17 cellular contexts compared by ENCODE assay signal in the genomic region with DNA sequence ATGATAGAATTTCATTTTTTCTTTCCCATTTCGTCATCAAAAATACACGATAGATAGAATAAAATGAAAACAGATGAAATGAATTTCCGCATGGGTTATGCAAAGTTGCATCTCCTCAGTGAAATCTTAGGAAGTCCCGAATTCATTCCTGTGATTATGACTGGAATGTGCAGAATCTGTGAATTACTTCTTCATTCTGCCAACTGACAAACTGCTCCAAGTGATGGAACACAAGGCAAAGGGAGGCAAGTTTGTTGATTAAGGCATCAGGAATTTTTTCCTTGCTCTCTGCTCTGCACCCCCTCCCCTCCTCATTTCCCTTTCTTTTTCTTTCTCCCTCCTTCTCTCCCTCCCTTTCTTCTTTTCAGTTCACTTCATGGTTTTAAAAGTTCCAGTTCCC. TPM values are rescaled to one million over a fixed set of nuclear protein-coding genes. Genes with fewer than 3 reads are reported as not detected.
A peak's percentile ranks its signal among the peaks of the same experiment; 100 is the strongest.
DNase-seq lines count a peak whose midpoint lies in the region; ATAC-seq, FAIRE-seq and TF ChIP-seq lines count a peak whose summit lies in the region.
"Had no signal": no experiment of that assay in that cellular context is flagged by ENCODE, and none has a peak within 500 bp of the region (broad histone marks: within the 10 kb centered on the region; RNA-seq: fewer than 3 reads in every experiment).

No MANE protein-coding gene starts in this region.

- H3K4me3 Mint-ChIP-seq in HFFc6 (peak overlapping the region; percentile 48), astrocyte (ENCODE audit: unreplicated experiment) (no peak overlapping the region)
- H3K4me3 Mint-ChIP-seq in CD8-positive, alpha-beta memory T cell = no peak overlapping the region
- H3K4me3 Mint-ChIP-seq: natural killer cell treated with Interleukin-12 subunit alpha and Interleukin-12 subunit beta and Interleukin-15 and Interleukin-18, amount 100 ng/mL, for 72 hours had no signal

- H2AFZ ChIP-seq in astrocyte (ENCODE audit: low read depth, low read length) = no peak overlapping the region

- TF ChIP-seq CTCF in A673 (conservative IDR thresholded peaks at IDR 0.05; ENCODE audit: low read depth, low read length) (no peak), HFFc6 (IDR thresholded peaks at IDR 0.05) (no peak), astrocyte (IDR thresholded peaks at IDR 0.05; ENCODE audit: insufficient read depth, low read depth, low read length) (no peak)

- no peak overlapping the region for H3K4me3 ChIP-seq in A673 (ENCODE audit: low read depth, low read length, poor library complexity, severe bottlenecking)
- no peak overlapping the region for H3K4me3 ChIP-seq in astrocyte (ENCODE audit: insufficient read depth, low read depth, low read length)
- no peak overlapping the region for H3K4me3 ChIP-seq in CD8-positive, alpha-beta memory T cell (ENCODE audit: low read length)
- H3K4me3 ChIP-seq: adrenal gland, coronary artery, right atrium auricular region, SJCRH30 had no signal

- H3K9me3 Mint-ChIP-seq in HFFc6 = no peaks in the 10 kb centered on the region; the same call in 1 of the 2 replicates
- H3K9me3 Mint-ChIP-seq in astrocyte (ENCODE audit: unreplicated experiment) = peaks cover 5% of the 10 kb centered on the region
- peaks cover 0 to 5% (median 4%) of the 10 kb centered on the region in 5 donors for H3K9me3 Mint-ChIP-seq in CD8-positive, alpha-beta memory T cell

- H3K27me3 ChIP-seq in A673 (replicated peaks; ENCODE audit: insufficient read depth, low read depth, low read length, poor library complexity) = no peaks in the 10 kb centered on the region
- H3K27me3 ChIP-seq in astrocyte (ENCODE audit: insufficient read depth, low read length) = no peaks in the 10 kb centered on the region
- no peaks in the 10 kb centered on the region for H3K27me3 ChIP-seq in CD8-positive, alpha-beta memory T cell (ENCODE audit: insufficient read depth, low read length, poor library complexity, severe bottlenecking)
- H3K27me3 ChIP-seq: adrenal gland, right atrium auricular region, SJCRH30 had no signal

- DNase-seq in A673 (ENCODE audit: low spot score) = peak; percentile 14
- peak; percentile 26 for DNase-seq in HFFc6
- DNase-seq in astrocyte (ENCODE audit: low read depth) = peak; percentile 70
- DNase-seq in iPS-NIHi7 (ENCODE audit: extremely low spot score) = peak; percentile 6
- no peak for DNase-seq in CD8-positive, alpha-beta memory T cell
- no peak for DNase-seq in head of caudate nucleus
- DNase-seq: activated CD4-positive, alpha-beta T cell treated with anti-CD3 and anti-CD28 coated beads, Interleukin-2, amount 50 U/mL, for 1 hour; adrenal gland; erythroblast; NCI-H1417 treated with DMSO at 0.1 percent for 48 hours; NCI-H446 treated with DMSO at 0.1 percent for 48 hours; SJCRH30 had no signal

- no TSS peak for BruUV-seq in A673 (replicated peaks; lab: Mats Ljungman, UMichigan)

- intact Hi-C loops in A673 (cut with micrococcal nuclease; ENCODE audit: unreplicated experiment) (loop anchor here (10.0 kb wide), 2 partner anchors 61 to 189 kb away; no protein-coding TSS in a partner anchor), head of caudate nucleus (cut with DNase I) (no loop called here)

- ATAC-seq in GM19328 (IDR thresholded peaks at IDR 0.05; ENCODE audit: unreplicated experiment) = no peak
- no peak for ATAC-seq in GM18498 (IDR thresholded peaks at IDR 0.05; ENCODE audit: unreplicated experiment)
- ATAC-seq: natural killer cell treated with Interleukin-12 subunit alpha and Interleukin-12 subunit beta and Interleukin-15 and Interleukin-18, amount 100 ng/mL, for 72 hours had no signal

- H3K4me1 Mint-ChIP-seq in HFFc6 (ENCODE audit: low read depth) = peaks cover 38% of the 10 kb centered on the region
- H3K4me1 Mint-ChIP-seq in astrocyte (ENCODE audit: low read depth, unreplicated experiment) = peaks cover 15% of the 10 kb centered on the region
- H3K4me1 Mint-ChIP-seq in CD8-positive, alpha-beta memory T cell = peaks cover 0 to 6% (median 0%) of the 10 kb centered on the region in 3 donors

- CTCF ChIA-PET in A673 (lab: Charles Lee) = no interaction called here
- CTCF ChIA-PET in CD8-positive, alpha-beta memory T cell (lab: Charles Lee) = no interaction called here

- H3K79me2 ChIP-seq in astrocyte (ENCODE audit: insufficient read depth, low read length) = no peaks in the 10 kb centered on the region

- H3K9me3 ChIP-seq in A673 (ENCODE audit: low read depth, low read length, poor library complexity, severe bottlenecking) = no peaks in the 10 kb centered on the region
- no peaks in the 10 kb centered on the region for H3K9me3 ChIP-seq in astrocyte (ENCODE audit: insufficient read depth, low read depth, low read length)
- H3K9me3 ChIP-seq in CD8-positive, alpha-beta memory T cell (ENCODE audit: low read length) = no peaks in the 10 kb centered on the region
- H3K9me3 ChIP-seq: adrenal gland, right atrium auricular region, SJCRH30 had no signal

- H3K27ac Mint-ChIP-seq in HFFc6 = peak overlapping the region; percentile 51
- peak overlapping the region; percentile 76 for H3K27ac Mint-ChIP-seq in astrocyte (ENCODE audit: unreplicated experiment)
- no peak overlapping the region for H3K27ac Mint-ChIP-seq in CD8-positive, alpha-beta memory T cell

- peak; percentile 58 for FAIRE-seq in astrocyte (lab: Jason Lieb, UNC)

- H3K36me3 ChIP-seq in A673 (ENCODE audit: insufficient read depth, low read length, poor library complexity, severe bottlenecking) (no peaks in the 10 kb centered on the region), astrocyte (ENCODE audit: insufficient read depth, low read length) (no peaks in the 10 kb centered on the region)
- no peaks in the 10 kb centered on the region for H3K36me3 ChIP-seq in CD8-positive, alpha-beta memory T cell (ENCODE audit: insufficient read depth, low read length)
- H3K36me3 ChIP-seq: adrenal gland, right atrium auricular region, SJCRH30 had no signal

- POLR2A ChIA-PET in A673 (lab: Charles Lee; ENCODE audit: low non-redundant PET) = no interaction called here
- POLR2A ChIA-PET in CD8-positive, alpha-beta memory T cell (lab: Charles Lee) = no interaction called here

- no peaks in the 10 kb centered on the region for H4K20me1 ChIP-seq in astrocyte (ENCODE audit: insufficient read depth, low read length)

- H3K4me1 ChIP-seq in A673 (ENCODE audit: insufficient read depth, low read length, poor library complexity, severe bottlenecking) (peaks cover 19% of the 10 kb centered on the region), astrocyte (ENCODE audit: insufficient read depth, low read length) (peaks cover 10% of the 10 kb centered on the region)
- no peaks in the 10 kb centered on the region for H3K4me1 ChIP-seq in CD8-positive, alpha-beta memory T cell (ENCODE audit: insufficient read depth, low read length)
- H3K4me1 ChIP-seq: adrenal gland, right atrium auricular region had no signal

- no peak overlapping the region for H3K27ac ChIP-seq in A673 (ENCODE audit: low read depth, low read length, poor library complexity, severe bottlenecking)
- no peak overlapping the region for H3K27ac ChIP-seq in astrocyte (ENCODE audit: low read depth, low read length)
- H3K27ac ChIP-seq in CD8-positive, alpha-beta memory T cell (ENCODE audit: low read depth, low read length) = no peak overlapping the region
- H3K27ac ChIP-seq: adrenal gland, coronary artery, right atrium auricular region, SJCRH30 had no signal

- H3K27me3 Mint-ChIP-seq in HFFc6 (ENCODE audit: insufficient read depth) = no peaks in the 10 kb centered on the region
- no peaks in the 10 kb centered on the region for H3K27me3 Mint-ChIP-seq in astrocyte (ENCODE audit: low read depth, unreplicated experiment)
- no peaks in the 10 kb centered on the region for H3K27me3 Mint-ChIP-seq in CD8-positive, alpha-beta memory T cell
- H3K27me3 Mint-ChIP-seq: natural killer cell treated with Interleukin-12 subunit alpha and Interleukin-12 subunit beta and Interleukin-15 and Interleukin-18, amount 100 ng/mL, for 72 hours had no signal

- H3K36me3 Mint-ChIP-seq in HFFc6 (ENCODE audit: low read depth) = peaks cover 5% of the 10 kb centered on the region
- H3K36me3 Mint-ChIP-seq in astrocyte (ENCODE audit: low read depth, unreplicated experiment) = no peaks in the 10 kb centered on the region
- no peaks in the 10 kb centered on the region for H3K36me3 Mint-ChIP-seq in CD8-positive, alpha-beta memory T cell

- H3K4me2 ChIP-seq in astrocyte (ENCODE audit: low read length) = peak overlapping the region; percentile 28

- no peak overlapping the region for H3K9ac ChIP-seq in astrocyte (ENCODE audit: low read length)

RNA-seq across cellular contexts. Expression of a gene that starts 37.0 kb away (rescaled TPM):
- total RNA-seq in A673 (2021) = not detected in 2 replicates
- 10 to 100 TPM; 11.8 to 24.7 (median 16.1) TPM for total RNA-seq in HFFc6 (2021; fragmentation: NEBNext Ultra II Directional; extraction: Animal tissue kit (Norgen Biotek cat#: 25700))
- 18.7 and 19.6 TPM in 2 replicates for total RNA-seq in astrocyte
- total RNA-seq in CD8-positive, alpha-beta memory T cell = not detected
- polyA plus RNA-seq in CD8-positive, alpha-beta memory T cell = not detected
- total RNA-seq: natural killer cell treated with Interleukin-12 subunit alpha and Interleukin-12 subunit beta and Interleukin-15 and Interleukin-18, amount 100 ng/mL, for 72 hours; SJCRH30 had no signal

Comparison
In these comparisons a context has a peak if more than half of its experiments do, and no peak if none do; other contexts are left out.
1. DNase-seq: peak in A673 (single experiment), HFFc6 (single experiment), astrocyte (single experiment) and iPS-NIHi7 (single experiment); none in CD8-positive, alpha-beta memory T cell (0 of 5) and head of caudate nucleus (0 of 42).
2. H3K27ac Mint-ChIP-seq: peak in HFFc6 (single experiment) and astrocyte (single experiment); none in CD8-positive, alpha-beta memory T cell (0 of 8).
3. RNA of a gene that starts 37.0 kb away (total RNA-seq): 18.7 to 19.6 TPM in astrocyte and 11.8 to 24.7 TPM in HFFc6; not detected in A673 and not detected in CD8-positive, alpha-beta memory T cell; every median in the first group is over 10 times any median in the second.